In genomic region chr5:170115925-170116324, GRCh38 we compare ENCODE assay signal across 29 cellular contexts. TPM values are rescaled to one million over a fixed set of nuclear protein-coding genes. Genes with fewer than 3 reads are reported as not detected.
"Had no signal": no experiment of that assay in that cellular context is flagged by ENCODE, and none has a peak within 500 bp of the region (broad histone marks: within the 10 kb centered on the region; RNA-seq: fewer than 3 reads in every experiment).

No MANE protein-coding gene starts in this region.

- H3K36me3 ChIP-seq: colonic mucosa, esophagus squamous epithelium, gastrocnemius medialis, heart right ventricle, left lung, lower lobe of right lung had no signal

- H3K9me3 ChIP-seq: colonic mucosa, esophagus squamous epithelium, gastrocnemius medialis, lower lobe of right lung, mucosa of descending colon had no signal

- H3K27me3 ChIP-seq: colonic mucosa, esophagus squamous epithelium, gastrocnemius medialis, left lung had no signal

- H3K4me1 Mint-ChIP-seq: mesothelial cell of epicardium, naive B cell had no signal

- H3K27ac ChIP-seq: colonic mucosa, dorsolateral prefrontal cortex, esophagus squamous epithelium, gastrocnemius medialis, heart right ventricle, left lung, lower lobe of right lung had no signal

- H3K9me3 Mint-ChIP-seq: naive B cell had no signal

- DNase-seq: colonic mucosa; dermis blood vessel endothelial cell; dorsolateral prefrontal cortex; effector CD4-positive, alpha-beta T cell; effector memory CD4-positive, alpha-beta T cell; esophagus squamous epithelium; foreskin fibroblast; foreskin melanocyte; gastrocnemius medialis; glutamatergic neuron; heart right ventricle; hippocampal formation; left cardiac atrium; left lung; left ventricle myocardium superior; lower lobe of right lung; mesenchymal stem cell; mucosa of descending colon; naive B cell had no signal

- H3K4me3 ChIP-seq: colonic mucosa, dorsolateral prefrontal cortex, esophagus squamous epithelium, gastrocnemius medialis, heart right ventricle, left lung, lower lobe of right lung, mucosa of descending colon had no signal

- H3K4me1 ChIP-seq: colonic mucosa, esophagus squamous epithelium, gastrocnemius medialis, heart right ventricle, lower lobe of right lung had no signal

- H3K36me3 Mint-ChIP-seq: mesothelial cell of epicardium, naive B cell had no signal

- ATAC-seq: gastrocnemius medialis, heart right ventricle, left cardiac atrium, left lung, left ventricle myocardium superior, lower lobe of right lung, mucosa of descending colon had no signal

- H3K27ac Mint-ChIP-seq: mesothelial cell of epicardium, naive B cell had no signal

- H3K4me3 Mint-ChIP-seq: mesothelial cell of epicardium had no signal

RNA-seq across cellular contexts. Expression of gene FOXI1, which starts 10.2 kb away (rescaled TPM):
- total RNA-seq: dermis blood vessel endothelial cell, dorsolateral prefrontal cortex, endothelial cell of umbilical vein, epithelial cell of proximal tubule, esophagus squamous epithelium, gastrocnemius medialis, glomerular endothelial cell, heart right ventricle, kidney epithelial cell, left cardiac atrium, left lung, left ventricle myocardium superior, lower lobe of right lung, lung microvascular endothelial cell, mesenteric fat pad, mesothelial cell of epicardium, myocyte had no signal
- polyA plus RNA-seq: endothelial cell of umbilical vein, esophagus, heart right ventricle, keratinocyte had no signal
